In the genomic region with DNA sequence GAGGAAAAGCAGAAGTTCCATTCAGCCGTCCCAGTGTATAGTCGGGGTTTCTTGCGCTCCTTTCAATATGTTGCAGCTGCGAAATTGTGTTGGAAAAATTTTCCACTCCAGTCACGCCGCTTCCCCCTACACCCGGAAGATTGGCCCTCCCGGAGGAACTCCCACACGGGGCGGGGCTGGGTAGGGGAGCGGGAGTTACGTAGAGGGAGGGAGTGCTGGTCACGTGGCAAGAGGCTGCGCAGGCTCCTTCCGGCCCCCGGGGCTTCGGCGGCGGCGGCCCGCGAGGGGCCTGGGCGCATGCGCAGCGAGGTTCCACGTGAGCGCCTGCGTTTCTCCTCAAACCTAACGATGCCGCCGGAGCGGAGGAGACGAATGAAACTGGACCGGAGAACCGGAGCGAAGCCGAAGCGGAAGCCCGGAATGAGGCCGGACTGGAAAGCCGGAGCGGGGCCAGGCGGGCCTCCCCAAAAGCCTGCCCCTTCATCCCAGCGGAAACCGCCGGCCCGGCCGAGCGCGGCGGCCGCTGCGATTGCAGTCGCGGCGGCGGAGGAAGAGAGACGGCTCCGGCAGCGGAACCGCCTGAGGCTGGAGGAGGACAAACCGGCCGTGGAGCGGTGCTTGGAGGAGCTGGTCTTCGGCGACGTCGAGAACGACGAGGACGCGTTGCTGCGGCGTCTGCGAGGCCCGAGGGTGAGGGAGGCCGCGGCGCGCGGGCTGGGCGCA, we compare ENCODE assay signal across 8 cellular contexts. TPM values are rescaled to one million over a fixed set of nuclear protein-coding genes. Genes with fewer than 3 reads are reported as not detected.
DNase-seq lines count a peak whose midpoint lies in the region; ATAC-seq and TF ChIP-seq lines count a peak whose summit lies in the region.

TSS of gene UTP18 (plus strand) at position 310 of the 723 bp plus-strand sequence. CDS start at position 349, 39 bp downstream.

- TF ChIP-seq CTCF in CD14-positive monocyte (IDR thresholded peaks at IDR 0.05) (no peak), left lung (IDR thresholded peaks at IDR 0.05) (no peak)

- H3K9me3 Mint-ChIP-seq in CD14-positive monocyte = peaks cover 0 to 2% (median 0%) of the 10 kb centered on the region in 7 donors
- no peaks in the 10 kb centered on the region for H3K9me3 Mint-ChIP-seq in dendritic cell treated with granulocyte-macrophage colony-stimulating factor and Interleukin-4, amounts not matched to agents 40 ng/mL and 50 ng/mL, for 4 days

- H3K27ac Mint-ChIP-seq in CD14-positive monocyte = peak within 1 kb of the TSS; percentile 96 to 99 (median 98)
- H3K27ac Mint-ChIP-seq in dendritic cell treated with granulocyte-macrophage colony-stimulating factor and Interleukin-4, amounts not matched to agents 40 ng/mL and 50 ng/mL, for 4 days = peak within 1 kb of the TSS; percentile 97

- no peaks in the 10 kb centered on the region for H3K27me3 ChIP-seq in left lung

- H3K36me3 ChIP-seq in left lung = peaks cover 0 to 20% of the 10 kb centered on the region in 2 donors

- peak; percentile 98 for DNase-seq in CD14-positive monocyte (ENCODE audit: low spot score)
- peak; percentile 97 for DNase-seq in NCI-H748 (lab: John Stamatoyannopoulos, UW; ENCODE audit: unreplicated experiment)
- peak; percentile 95 for DNase-seq in activated CD4-positive, alpha-beta T cell treated with anti-CD3 and anti-CD28 coated beads, Interleukin-2, amount 50 U/mL, for 1 hour
- DNase-seq in left lung = peak; percentile 98 to 99
- DNase-seq in stimulated activated CD4-positive, alpha-beta T cell treated with anti-CD3 and anti-CD28 coated beads, Interleukin-2, amount 100 ng/mL, for 4 hours (ENCODE audit: low read depth) = peak; percentile 95

- no peaks in the 10 kb centered on the region for H3K9me3 ChIP-seq in left lung

- intact Hi-C loops in CD14-positive monocyte (cut with micrococcal nuclease) (loop anchor here in 1 of 2 donors (5.0 kb wide), 2 partner anchors 138 to 543 kb away; partner anchors contain the start of genes LUC7L3 and SPAG9), left lung (cut with DNase I) (no loop called here)
- intact Hi-C loops in dendritic cell treated with granulocyte-macrophage colony-stimulating factor and Interleukin-4, amounts not matched to agents 40 ng/mL and 50 ng/mL, for 4 days (cut with micrococcal nuclease) = loop anchor here (1.0 kb wide), 1 partner anchor 94 kb away; the partner anchor contains the start of gene NME2

- peaks cover 15 to 66% of the 10 kb centered on the region in 2 donors for H3K4me1 ChIP-seq in left lung

- H3K36me3 Mint-ChIP-seq in CD14-positive monocyte = peaks cover 17 to 30% of the 10 kb centered on the region in 2 donors
- H3K36me3 Mint-ChIP-seq in dendritic cell treated with granulocyte-macrophage colony-stimulating factor and Interleukin-4, amounts not matched to agents 40 ng/mL and 50 ng/mL, for 4 days (ENCODE audit: low read depth) = peaks cover 74% of the 10 kb centered on the region

- H3K4me1 Mint-ChIP-seq in CD14-positive monocyte = peaks cover 47% of the 10 kb centered on the region
- peaks cover 49% of the 10 kb centered on the region for H3K4me1 Mint-ChIP-seq in dendritic cell treated with granulocyte-macrophage colony-stimulating factor and Interleukin-4, amounts not matched to agents 40 ng/mL and 50 ng/mL, for 4 days (ENCODE audit: low read depth)

- peak within 1 kb of the TSS; percentile 96 to 98 for H3K27ac ChIP-seq in left lung

- H3K4me3 Mint-ChIP-seq in CD14-positive monocyte = peak within 1 kb of the TSS; percentile 87 to 93
- peak within 1 kb of the TSS; percentile 89 for H3K4me3 Mint-ChIP-seq in dendritic cell treated with granulocyte-macrophage colony-stimulating factor and Interleukin-4, amounts not matched to agents 40 ng/mL and 50 ng/mL, for 4 days

- H3K27me3 Mint-ChIP-seq in CD14-positive monocyte (ENCODE audit: low read depth in 3 of 3) = peaks cover 0 to 2% (median 1%) of the 10 kb centered on the region in 3 donors
- H3K27me3 Mint-ChIP-seq in dendritic cell treated with granulocyte-macrophage colony-stimulating factor and Interleukin-4, amounts not matched to agents 40 ng/mL and 50 ng/mL, for 4 days = no peaks in the 10 kb centered on the region

- peak within 1 kb of the TSS; percentile 80 to 91 for H3K4me3 ChIP-seq in left lung

- ATAC-seq in GM19395 (IDR thresholded peaks at IDR 0.05; ENCODE audit: unreplicated experiment) = peak; percentile 76
- peak; percentile 36 for ATAC-seq in HG03558 (IDR thresholded peaks at IDR 0.05; ENCODE audit: extremely low read depth, unreplicated experiment)
- ATAC-seq in left lung = peak; percentile 95

RNA-seq across cellular contexts. Expression of gene UTP18, which starts in this region (rescaled TPM):
- polyA plus RNA-seq in CD14-positive monocyte = 10 to 100 TPM; 31.6 to 31.9 TPM
- total RNA-seq in left lung = 10 to 100 TPM; 21.1 to 31.0 TPM

Comparison
In these comparisons a context has a peak if more than half of its experiments do, and no peak if none do; other contexts are left out.
1. Peak in every context shown above with its lines: DNase-seq, ATAC-seq, H3K4me3 ChIP-seq and H3K27ac ChIP-seq.
2. ATAC-seq: peak in every context shown above with its lines; median percentile 95 in left lung; 76 in GM19395; 36 in HG03558.